ENCODE assay signal across 9 cellular contexts in the genomic region with DNA sequence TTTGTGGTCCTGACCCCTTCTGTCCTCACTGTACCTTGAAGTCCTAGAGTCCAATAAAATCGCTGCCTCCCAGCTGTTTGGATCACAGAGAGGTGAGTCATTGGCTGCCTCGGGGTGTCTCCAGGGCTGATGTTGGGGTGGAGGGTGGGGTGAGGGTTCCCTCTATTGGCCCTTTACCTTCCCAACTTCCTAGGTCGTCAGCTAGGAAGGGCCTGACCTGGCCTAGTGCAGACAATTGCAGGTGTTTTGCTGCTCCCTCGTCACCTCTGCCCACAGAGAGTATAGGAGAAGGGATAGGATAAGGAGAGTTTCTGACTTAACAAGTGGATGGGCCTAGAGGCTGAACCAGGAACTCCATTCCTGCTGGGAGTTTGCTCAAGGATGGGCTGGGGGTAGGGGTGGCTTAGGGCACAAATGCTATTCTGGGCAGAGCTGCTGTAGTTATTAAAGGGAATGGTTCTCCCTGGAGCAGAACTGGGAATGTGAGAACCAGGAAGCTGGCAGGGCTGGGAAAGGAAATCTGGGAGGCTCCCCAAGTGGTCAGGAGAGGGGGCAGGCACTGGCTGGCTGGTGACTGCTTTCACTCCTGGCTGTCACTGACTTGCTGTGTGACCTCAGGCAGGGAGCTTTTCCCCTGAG. TPM values are rescaled to one million over a fixed set of nuclear protein-coding genes. Genes with fewer than 3 reads are reported as not detected.
DNase-seq lines count a peak whose midpoint lies in the region; ATAC-seq, FAIRE-seq and TF ChIP-seq lines count a peak whose summit lies in the region.
"Had no signal": no experiment of that assay in that cellular context is flagged by ENCODE, and none has a peak within 500 bp of the region (broad histone marks: within the 10 kb centered on the region; RNA-seq: fewer than 3 reads in every experiment).

No MANE protein-coding gene starts in this region.

- H3K4me3 ChIP-seq in RWPE2 (ENCODE audit: severe bottlenecking) (no peak overlapping the region), epithelial cell of esophagus (ENCODE audit: low read length) (peak overlapping the region; percentile 75)

- TF ChIP-seq CTCF in RWPE2 (IDR thresholded peaks at IDR 0.05; ENCODE audit: poor library complexity, severe bottlenecking) (peak; percentile 93), epithelial cell of esophagus (IDR thresholded peaks at IDR 0.05; ENCODE audit: insufficient read depth, low read depth, low read length, missing control alignments) (no peak)

- H3K4me1 ChIP-seq in RWPE2 (ENCODE audit: insufficient read depth, poor library complexity, severe bottlenecking): peaks cover 15% of the 10 kb centered on the region

- no peaks in the 10 kb centered on the region for H3K9me3 ChIP-seq in RWPE2 (ENCODE audit: severe bottlenecking)

- peak overlapping the region; percentile 41 for H3K27ac ChIP-seq in RWPE2 (ENCODE audit: poor library complexity, severe bottlenecking)

- H3K36me3 ChIP-seq in RWPE2 (ENCODE audit: low read depth): no peaks in the 10 kb centered on the region

- H3K27me3 Mint-ChIP-seq in naive B cell: peaks cover 4 to 10% (median 7%) of the 10 kb centered on the region in 3 donors

- ATAC-seq in RWPE2 (ENCODE audit: low read depth) (peak; percentile 33), naive B cell (ENCODE audit: low read depth in 2 of 2) (no peak), GM18858 (IDR thresholded peaks at IDR 0.05; ENCODE audit: unreplicated experiment) (no peak)

- H3K27me3 ChIP-seq in RWPE2 (ENCODE audit: insufficient read depth, poor library complexity, severe bottlenecking): no peaks in the 10 kb centered on the region

- DNase-seq in stimulated activated CD4-positive, alpha-beta T cell treated with anti-CD3 and anti-CD28 coated beads, Interleukin-15, amount 100 ng/mL, for 24 hours: peak; percentile 22
- no peak for DNase-seq in stimulated activated CD4-positive, alpha-beta T cell treated with anti-CD3 and anti-CD28 coated beads, Interleukin-4, amount 100 ng/mL, for 4 hours
- DNase-seq in RWPE2 (ENCODE audit: low spot score) (peak; percentile 93), epithelial cell of esophagus (ENCODE audit: low read depth) (peak; percentile 69), naive B cell (no peak), GM12891 (ENCODE audit: insufficient read length, low spot score) (no peak), NCI-H2107 (lab: John Stamatoyannopoulos, UW) (no peak)

- no peak for FAIRE-seq in GM12891 (lab: Jason Lieb, UNC)
- FAIRE-seq: islet of Langerhans had no signal

- H3K36me3 Mint-ChIP-seq in naive B cell: no peaks in the 10 kb centered on the region

- H3K4me3 Mint-ChIP-seq in naive B cell: peak overlapping the region in 6 of 8 donors; percentile 85 to 98 (median 93)

- H3K4me1 Mint-ChIP-seq in naive B cell: peaks cover 27 to 35% (median 30%) of the 10 kb centered on the region in 3 donors

- H3K9me3 Mint-ChIP-seq in naive B cell: no peaks in the 10 kb centered on the region

- no peak for TF ChIP-seq POLR2A in GM12891 (IDR thresholded peaks at IDR 0.05; ENCODE audit: low read depth, low read length)

- peak overlapping the region; percentile 98 to 99 (median 99) for H3K27ac Mint-ChIP-seq in naive B cell

TF ChIP-seq in GM12891, 5 proteins besides CTCF, POLR2A, EP300 and RAD21:
- TF ChIP-seq POLR2AphosphoS5 (IDR thresholded peaks at IDR 0.05; ENCODE audit: low read depth, low read length) (no peak), POU2F2 (IDR thresholded peaks at IDR 0.05; ENCODE audit: low read depth, low read length) (no peak), SPI1 (IDR thresholded peaks at IDR 0.05; ENCODE audit: low read depth, low read length) (no peak), PAX5 (IDR thresholded peaks at IDR 0.05; ENCODE audit: insufficient read depth, low read length, severe bottlenecking) (no peak), TAF1 (IDR thresholded peaks at IDR 0.05; ENCODE audit: low read depth, low read length) (no peak)

RNA-seq across cellular contexts. Expression of a gene that starts 1.4 kb away (rescaled TPM):
- 1 to 10 TPM in 4 of 6 donors, under 1 TPM in 2; 0.57 to 1.7 (median 1.2) TPM for polyA plus RNA-seq in naive B cell (ENCODE audit: low read depth in 6 of 6)
- 7.6 TPM for polyA plus RNA-seq in GM12891 (2012; ENCODE audit: low read depth, missing spikeins)

RNA-seq across cellular contexts. Expression of a gene that starts 28.6 kb away (rescaled TPM):
- polyA plus RNA-seq in naive B cell (ENCODE audit: low read depth in 6 of 6): 10 to 100 TPM; 14.4 to 24.3 (median 22.5) TPM
- 13.6 TPM for polyA plus RNA-seq in GM12891 (2012; ENCODE audit: low read depth, missing spikeins)

Comparison
In these comparisons a context has a peak if more than half of its experiments do, and no peak if none do; other contexts are left out.
1. DNase-seq: peak in stimulated activated CD4-positive, alpha-beta T cell treated with anti-CD3 and anti-CD28 coated beads, Interleukin-15, amount 100 ng/mL, for 24 hours (single experiment), RWPE2 (single experiment) and epithelial cell of esophagus (single experiment); none in stimulated activated CD4-positive, alpha-beta T cell treated with anti-CD3 and anti-CD28 coated beads, Interleukin-4, amount 100 ng/mL, for 4 hours (0 of 2), naive B cell (single experiment), GM12891 (single experiment) and NCI-H2107 (single experiment).